In genomic region chr10:84138478-84139125, GRCh38 we compare ENCODE assay signal across 9 cellular contexts. TPM values are rescaled to one million over a fixed set of nuclear protein-coding genes. Genes with fewer than 3 reads are reported as not detected.
DNase-seq lines count a peak whose midpoint lies in the region; TF ChIP-seq lines count a peak whose summit lies in the region.
"Had no signal": no experiment of that assay in that cellular context is flagged by ENCODE, and none has a peak within 500 bp of the region (broad histone marks: within the 10 kb centered on the region; RNA-seq: fewer than 3 reads in every experiment).

No MANE protein-coding gene starts in this region.

- H3K27ac ChIP-seq in HUES64 (ENCODE audit: low read depth, low read length) (no peak overlapping the region; the same call in 1 of the 2 replicates), endodermal cell (ENCODE audit: low read depth, low read length) (no peak overlapping the region), neural cell (ENCODE audit: low read length) (peak overlapping the region; percentile 68), tibial artery (peak overlapping the region; percentile 89 to 96)

- H3K4me1 ChIP-seq in HUES64 (ENCODE audit: insufficient read depth, low read length) = peaks cover 13% of the 10 kb centered on the region
- no peaks in the 10 kb centered on the region for H3K4me1 ChIP-seq in endodermal cell (ENCODE audit: control insufficient read depth, insufficient read depth, low read length)
- peaks cover 0 to 18% (median 14%) of the 10 kb centered on the region in 4 donors for H3K4me1 ChIP-seq in tibial artery

- peak overlapping the region; percentile 94 for H2AFZ ChIP-seq in neural cell (ENCODE audit: low read depth, low read length)

- H3F3A ChIP-seq in neural cell (ENCODE audit: insufficient read depth, low read length, poor library complexity, severe bottlenecking) = no peaks in the 10 kb centered on the region

- no peak for TF ChIP-seq CTCF in endodermal cell (conservative IDR thresholded peaks at IDR 0.05)
- TF ChIP-seq CTCF in neural cell (IDR thresholded peaks at IDR 0.05; ENCODE audit: poor library complexity, severe bottlenecking) = no peak
- no peak for TF ChIP-seq CTCF in tibial artery (IDR thresholded peaks at IDR 0.05)

- H3K4me3 ChIP-seq in HUES64 (ENCODE audit: low read length) (peak overlapping the region; percentile 93), endodermal cell (ENCODE audit: low read length) (peak overlapping the region; percentile 80), neural cell (ENCODE audit: low read length) (peak overlapping the region; percentile 78), tibial artery (peak overlapping the region; percentile 76 to 83)

- H3K9ac ChIP-seq in HUES64 (ENCODE audit: low read depth, low read length) (peak overlapping the region; percentile 74), endodermal cell (ENCODE audit: extremely low read depth, low read length, poor library complexity, severe bottlenecking) (peak overlapping the region; percentile 89), neural cell (ENCODE audit: low read length) (peak overlapping the region; percentile 49)

- no peaks in the 10 kb centered on the region for H4K20me1 ChIP-seq in neural cell (ENCODE audit: insufficient read depth)

- TF ChIP-seq EP300 in neural cell (conservative IDR thresholded peaks at IDR 0.05; ENCODE audit: poor library complexity, severe bottlenecking) = no peak

- peak overlapping the region; percentile 63 for H3K4me2 ChIP-seq in neural cell (ENCODE audit: low read length)

- WGBS in HUES64 = 90% methylated on average over 20 of the region's 20 CpGs
- WGBS in endodermal cell (ENCODE audit: insufficient coverage in 1 of 2, insufficient read length in 1 of 2), 2 experiments = 86 to 93% methylated on average over 7 to 20 of the region's 20 CpGs

- no peaks in the 10 kb centered on the region for H3K9me2 ChIP-seq in neural cell (ENCODE audit: insufficient read depth, low read length)

- peaks cover 31% of the 10 kb centered on the region for H3K79me2 ChIP-seq in neural cell (replicated peaks; ENCODE audit: insufficient read depth, low read length)

- H3K36me3 ChIP-seq in HUES64 (ENCODE audit: insufficient read depth, low read length) (peaks cover 23% of the 10 kb centered on the region), endodermal cell (ENCODE audit: control insufficient read depth, insufficient read depth, low read length) (peaks cover 17% of the 10 kb centered on the region), neural cell (ENCODE audit: insufficient read depth, low read length) (peaks cover 3% of the 10 kb centered on the region), tibial artery (peaks cover 10 to 17% (median 13%) of the 10 kb centered on the region in 3 donors)

- peak; percentile 21 for DNase-seq in D341Med (ENCODE audit: low spot score)
- DNase-seq in activated CD4-positive, alpha-beta T cell treated with anti-CD3 and anti-CD28 coated beads, Interleukin-2, amount 50 U/mL, for 48 hours = peak; percentile 75 to 81
- no peak for DNase-seq in endodermal cell
- DNase-seq in tibial artery = peak in 1 of 2 donors; percentile 22
- DNase-seq in NAMALWA (ENCODE audit: low spot score) = no peak
- DNase-seq in EL = no peak

- peaks cover 16% of the 10 kb centered on the region for H3K36me3 Mint-ChIP-seq in endodermal cell (ENCODE audit: low read depth)

- intact Hi-C loops in tibial artery (cut with DNase I; ENCODE audit: low total_unique reads) = no loop called here

- H3K27me3 ChIP-seq in HUES64 (ENCODE audit: insufficient read depth, low read length) (no peaks in the 10 kb centered on the region), endodermal cell (ENCODE audit: control insufficient read depth, insufficient read depth, low read length, poor library complexity, severe bottlenecking) (peaks cover 4% of the 10 kb centered on the region), neural cell (ENCODE audit: insufficient read depth, low read depth, low read length) (no peaks in the 10 kb centered on the region), tibial artery (no peaks in the 10 kb centered on the region)

- H3K9me3 Mint-ChIP-seq in endodermal cell = no peaks in the 10 kb centered on the region

- peak overlapping the region; percentile 98 for H3K27ac Mint-ChIP-seq in endodermal cell

- peak overlapping the region; percentile 97 for H3K4me3 Mint-ChIP-seq in endodermal cell

- H3K9me3 ChIP-seq in HUES64 (ENCODE audit: insufficient read depth, low read depth, low read length) (no peaks in the 10 kb centered on the region), endodermal cell (ENCODE audit: control insufficient read depth, low read length) (no peaks in the 10 kb centered on the region), neural cell (ENCODE audit: low read length) (no peaks in the 10 kb centered on the region), tibial artery (no peaks in the 10 kb centered on the region)

- TF ChIP-seq RAD21 in neural cell (conservative IDR thresholded peaks at IDR 0.05) = no peak

- H3K27me3 Mint-ChIP-seq in endodermal cell (ENCODE audit: insufficient read depth) = peaks cover 9% of the 10 kb centered on the region

- peaks cover 11% of the 10 kb centered on the region for H3K4me1 Mint-ChIP-seq in endodermal cell

TF ChIP-seq in neural cell, 6 proteins besides CTCF, POLR2A, EP300 and RAD21:
- TF ChIP-seq EZH2 (IDR thresholded peaks at IDR 0.05; ENCODE audit: borderline replicate concordance, insufficient read depth, low read length, poor library complexity, severe bottlenecking) = no peak
- TF ChIP-seq MXI1 (conservative IDR thresholded peaks at IDR 0.05; ENCODE audit: poor library complexity, severe bottlenecking) = no peak
- no peak for TF ChIP-seq TAF1 (IDR thresholded peaks at IDR 0.05; ENCODE audit: low read depth)
- TF ChIP-seq POLR2AphosphoS5 (IDR thresholded peaks at IDR 0.05) = no peak
- no peak for TF ChIP-seq SMC3 (conservative IDR thresholded peaks at IDR 0.05; ENCODE audit: poor library complexity)

RNA-seq across cellular contexts. Expression of gene GHITM, which starts 0.7 kb away (rescaled TPM):
- 86.4 TPM for polyA plus RNA-seq in HUES64 (2013, experiment 1 of 2)
- polyA plus RNA-seq in HUES64 (2013, experiment 2 of 2) = 82.7 TPM
- 10 to 100 TPM; 84.5 to 85.8 TPM for total RNA-seq in endodermal cell
- polyA plus RNA-seq in endodermal cell (2013, experiment 1 of 2) = 98.4 TPM
- 85.6 TPM for polyA plus RNA-seq in endodermal cell (2013, experiment 2 of 2)
- 280 and 306 TPM in 2 replicates for polyA plus RNA-seq in neural cell
- 179 and 183 TPM in 2 replicates for polyA minus RNA-seq in neural cell

RNA-seq across cellular contexts. Expression of gene GPR15LG, which starts 35.0 kb away (rescaled TPM):
- polyA plus RNA-seq in HUES64 (2013, experiment 1 of 2) = not detected
- not detected for polyA plus RNA-seq in HUES64 (2013, experiment 2 of 2)
- not detected for total RNA-seq in endodermal cell
- polyA plus RNA-seq in endodermal cell (2013, experiment 1 of 2) = not detected
- not detected for polyA plus RNA-seq in endodermal cell (2013, experiment 2 of 2)
- polyA plus RNA-seq in neural cell = not detected in 2 replicates
- polyA minus RNA-seq in neural cell = not detected in 2 replicates
- total RNA-seq: HT1080 had no signal

RNA-seq across cellular contexts. Expression of gene CDHR1, which starts 55.7 kb away (rescaled TPM):
- polyA plus RNA-seq in HUES64 (2013, experiment 1 of 2) = 4.3 TPM
- polyA plus RNA-seq in HUES64 (2013, experiment 2 of 2) = 4.2 TPM
- total RNA-seq in endodermal cell = 1 to 10 TPM in 1 of 2 donors, under 1 TPM in 1; 0.77 to 4.1 TPM
- polyA plus RNA-seq in endodermal cell (2013, experiment 1 of 2) = 1.7 TPM
- 1.8 TPM for polyA plus RNA-seq in endodermal cell (2013, experiment 2 of 2)
- polyA plus RNA-seq in neural cell = 1.9 and 3.3 TPM in 2 replicates
- 0.73 and 1.4 TPM in 2 replicates for polyA minus RNA-seq in neural cell
- total RNA-seq: HT1080 had no signal

Comparison
In these comparisons a context has a peak if more than half of its experiments do, and no peak if none do; other contexts are left out.
1. DNase-seq: peak in D341Med (single experiment) and activated CD4-positive, alpha-beta T cell treated with anti-CD3 and anti-CD28 coated beads, Interleukin-2, amount 50 U/mL, for 48 hours (2 of 2); none in endodermal cell (single experiment), NAMALWA (single experiment) and EL (single experiment).
2. H3K27ac ChIP-seq: peak in neural cell (single experiment) and tibial artery (2 of 2); none in HUES64 (single experiment) and endodermal cell (single experiment).
3. Peak in every context shown above with its lines, with median percentiles within 50 percentile points of each other: H3K4me3 ChIP-seq and H3K9ac ChIP-seq.